8 cellular contexts compared by ENCODE assay signal in the genomic region with DNA sequence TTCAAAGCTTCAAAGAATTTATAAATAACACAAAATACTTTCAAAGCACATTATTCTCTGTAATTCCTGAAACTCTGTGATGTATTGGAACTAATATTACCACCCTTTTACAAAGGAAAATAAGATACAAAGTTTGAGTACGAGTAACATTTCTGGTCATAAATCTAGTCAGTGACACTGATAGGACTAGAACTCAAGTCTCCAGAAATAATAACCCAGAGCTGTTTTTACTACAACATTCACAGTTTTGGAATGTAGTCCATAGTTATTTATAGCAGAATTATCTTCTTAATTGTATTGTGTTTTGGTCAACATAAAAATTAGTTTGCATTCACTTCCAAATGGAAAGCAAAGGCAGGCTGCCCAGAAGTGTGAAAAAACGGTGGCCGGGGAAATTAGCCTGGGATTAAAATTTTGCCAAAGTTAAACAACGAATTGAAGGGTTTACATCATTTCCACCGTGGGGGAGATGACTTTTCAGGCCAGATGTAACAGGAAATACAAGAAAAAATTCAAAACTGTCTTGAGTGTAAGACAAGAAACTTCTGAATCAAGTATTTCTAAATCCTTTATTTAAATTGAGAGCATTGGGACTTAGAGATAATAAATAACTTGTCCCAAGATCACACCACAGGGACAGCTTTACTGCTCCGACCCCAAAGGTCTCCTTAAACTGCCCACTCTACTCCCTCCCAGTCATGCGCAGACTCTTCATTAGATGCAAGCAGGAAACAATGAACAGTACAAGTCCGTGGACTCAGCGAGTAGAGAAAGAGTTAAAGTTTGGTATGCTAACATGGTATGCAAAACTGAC.
DNase-seq lines count a peak whose midpoint lies in the region; ATAC-seq and TF ChIP-seq lines count a peak whose summit lies in the region.

No MANE protein-coding gene starts in this region.

- H3K36me3 Mint-ChIP-seq in activated B cell treated with CpG ODN at 0.5 μM for 24 hours (ENCODE audit: low read depth), result peaks cover 8% of the 10 kb centered on the region

- H3K4me3 ChIP-seq in cardiac muscle cell, result peak overlapping the region; percentile 93
- H3K4me3 ChIP-seq in skeletal muscle satellite cell (ENCODE audit: low read length), result peak overlapping the region; percentile 86

- no peaks in the 10 kb centered on the region for H3K9me3 ChIP-seq in cardiac muscle cell (ENCODE audit: low read depth)
- H3K9me3 ChIP-seq in skeletal muscle satellite cell (replicated peaks; ENCODE audit: low read length), result no peaks in the 10 kb centered on the region

- TF ChIP-seq CTCF in cardiac muscle cell (IDR thresholded peaks at IDR 0.05; ENCODE audit: low read depth, low read length) (no peak), activated B cell treated with CpG ODN at 0.5 μM for 24 hours (IDR thresholded peaks at IDR 0.05) (no peak)

- H3K27ac ChIP-seq in cardiac muscle cell, result peak overlapping the region; percentile 62

- POLR2A ChIA-PET in activated B cell treated with CpG ODN at 0.5 μM for 24 hours (lab: Charles Lee), result no interaction called here

- ATAC-seq in Right ventricle myocardium inferior (no peak), HG03108 (IDR thresholded peaks at IDR 0.05; ENCODE audit: unreplicated experiment) (peak; percentile 26), activated B cell treated with CpG ODN at 0.5 μM for 24 hours (ENCODE audit: low read depth) (peak; percentile 23)

- H3K27ac Mint-ChIP-seq in activated B cell treated with CpG ODN at 0.5 μM for 24 hours, result peak overlapping the region; percentile 92

- peaks cover 8% of the 10 kb centered on the region for H3K4me1 ChIP-seq in cardiac muscle cell (ENCODE audit: low read depth)
- H3K4me1 ChIP-seq in skeletal muscle satellite cell (ENCODE audit: control insufficient read depth, insufficient read depth, low read length), result peaks cover 22% of the 10 kb centered on the region

- H3K4me1 Mint-ChIP-seq in activated B cell treated with CpG ODN at 0.5 μM for 24 hours, result peaks cover 16% of the 10 kb centered on the region

- H3K27me3 ChIP-seq in cardiac muscle cell (peaks cover 31% of the 10 kb centered on the region), skeletal muscle satellite cell (ENCODE audit: control insufficient read depth, insufficient read depth, low read length) (peaks cover 9% of the 10 kb centered on the region)

- H3K9ac ChIP-seq in skeletal muscle satellite cell (ENCODE audit: low read depth, low read length), result peak overlapping the region; percentile 83

- H3K4me3 Mint-ChIP-seq in activated B cell treated with CpG ODN at 0.5 μM for 24 hours, result peak overlapping the region; percentile 94

- no peaks in the 10 kb centered on the region for H3K9me3 Mint-ChIP-seq in activated B cell treated with CpG ODN at 0.5 μM for 24 hours

- CTCF ChIA-PET in activated B cell treated with CpG ODN at 0.5 μM for 24 hours (lab: Charles Lee), result no interaction called here

- peak overlapping the region; percentile 87 for H3K4me2 ChIP-seq in skeletal muscle satellite cell (ENCODE audit: low read length)

- H3K36me3 ChIP-seq in cardiac muscle cell (no peaks in the 10 kb centered on the region), skeletal muscle satellite cell (ENCODE audit: insufficient read depth, low read length) (no peaks in the 10 kb centered on the region)

- DNase-seq in cardiac muscle cell (ENCODE audit: low read depth in 1 of 2, low spot score in 1 of 2) (peak; percentile 19 to 68), Right ventricle myocardium inferior (ENCODE audit: missing footprints) (no peak), activated B cell treated with CpG ODN at 0.5 μM for 24 hours (no peak), glomerular visceral epithelial cell (ENCODE audit: extremely low spot score) (peak; percentile 56), activated gamma-delta T cell treated with Interleukin-2 at 50 U/mL for 16 hours (no peak), DMS79 treated with DMSO at 0.1 percent for 48 hours (lab: John Stamatoyannopoulos, UW) (no peak)

- intact Hi-C loops in Right ventricle myocardium inferior (cut with DNase I), result loop anchor here (5.0 kb wide), 1 partner anchor 56 kb away; no protein-coding TSS in a partner anchor
- intact Hi-C loops in activated B cell treated with CpG ODN at 0.5 μM for 24 hours (cut with micrococcal nuclease), result loop anchor here (2.0 to 5.0 kb wide), 4 partner anchors 46 to 1986 kb away; a partner anchor contains a TSS

- H3K27me3 Mint-ChIP-seq in activated B cell treated with CpG ODN at 0.5 μM for 24 hours, result no peaks in the 10 kb centered on the region

Comparison
In these comparisons a context has a peak if more than half of its experiments do, and no peak if none do; other contexts are left out.
1. DNase-seq: peak in cardiac muscle cell (2 of 2) and glomerular visceral epithelial cell (single experiment); none in Right ventricle myocardium inferior (single experiment), activated B cell treated with CpG ODN at 0.5 μM for 24 hours (single experiment), activated gamma-delta T cell treated with Interleukin-2 at 50 U/mL for 16 hours (single experiment) and DMS79 treated with DMSO at 0.1 percent for 48 hours (single experiment).